In genomic region chr4:152778656-152779512, GRCh38 we compare ENCODE assay signal across 8 cellular contexts. TPM values are rescaled to one million over a fixed set of nuclear protein-coding genes. Genes with fewer than 3 reads are reported as not detected.
A peak's percentile ranks its signal among the peaks of the same experiment; 100 is the strongest.
DNase-seq lines count a peak whose midpoint lies in the region; ATAC-seq and TF ChIP-seq lines count a peak whose summit lies in the region.

No MANE protein-coding gene starts in this region.

- H3K27ac Mint-ChIP-seq in IgD-negative memory B cell = peak overlapping the region; percentile 93 to 99 (median 98)
- peak overlapping the region; percentile 92 for H3K27ac Mint-ChIP-seq in activated B cell treated with CpG ODN at 0.5 μM for 24 hours
- H3K27ac Mint-ChIP-seq in dendritic cell treated with granulocyte-macrophage colony-stimulating factor and Interleukin-4, amounts not matched to agents 40 ng/mL and 50 ng/mL, for 4 days = peak overlapping the region; percentile 98

- H3K9me3 ChIP-seq in right lobe of liver = no peaks in the 10 kb centered on the region

- no peak for TF ChIP-seq POLR2A in right lobe of liver (IDR thresholded peaks at IDR 0.05)

- intact Hi-C loops in activated B cell treated with CpG ODN at 0.5 μM for 24 hours (cut with micrococcal nuclease) (loop anchor here (1.0 to 5.0 kb wide), 9 partner anchors 68 to 1680 kb away; partner anchors contain the start of genes FBXW7, GATB, RPS3A and TMEM154), right lobe of liver (cut with DNase I) (no loop called here)
- intact Hi-C loops in dendritic cell treated with granulocyte-macrophage colony-stimulating factor and Interleukin-4, amounts not matched to agents 40 ng/mL and 50 ng/mL, for 4 days (cut with micrococcal nuclease) = loop anchor here (2.0 to 10.0 kb wide), 2 partner anchors 114 to 242 kb away; partner anchors contain the start of gene FBXW7

- H3K4me1 Mint-ChIP-seq in IgD-negative memory B cell (peaks cover 37 to 49% (median 38%) of the 10 kb centered on the region in 3 donors), activated B cell treated with CpG ODN at 0.5 μM for 24 hours (peaks cover 41% of the 10 kb centered on the region)
- peaks cover 51% of the 10 kb centered on the region for H3K4me1 Mint-ChIP-seq in dendritic cell treated with granulocyte-macrophage colony-stimulating factor and Interleukin-4, amounts not matched to agents 40 ng/mL and 50 ng/mL, for 4 days (ENCODE audit: low read depth)

- no peaks in the 10 kb centered on the region for H3K27me3 Mint-ChIP-seq in IgD-negative memory B cell
- no peaks in the 10 kb centered on the region for H3K27me3 Mint-ChIP-seq in activated B cell treated with CpG ODN at 0.5 μM for 24 hours
- peaks cover 2% of the 10 kb centered on the region for H3K27me3 Mint-ChIP-seq in dendritic cell treated with granulocyte-macrophage colony-stimulating factor and Interleukin-4, amounts not matched to agents 40 ng/mL and 50 ng/mL, for 4 days

- CTCF ChIA-PET in activated B cell treated with CpG ODN at 0.5 μM for 24 hours (lab: Charles Lee) = interaction anchor here (1.1 to 1.6 kb wide), 5 partner anchors 9 to 929 kb away, joined by 3 to 5 read pairs (median 4); no protein-coding TSS in a partner anchor

- H3K9me3 Mint-ChIP-seq in IgD-negative memory B cell = no peaks in the 10 kb centered on the region
- no peaks in the 10 kb centered on the region for H3K9me3 Mint-ChIP-seq in activated B cell treated with CpG ODN at 0.5 μM for 24 hours
- no peaks in the 10 kb centered on the region for H3K9me3 Mint-ChIP-seq in dendritic cell treated with granulocyte-macrophage colony-stimulating factor and Interleukin-4, amounts not matched to agents 40 ng/mL and 50 ng/mL, for 4 days

- no peaks in the 10 kb centered on the region for H3K27me3 ChIP-seq in right lobe of liver

- POLR2A ChIA-PET in activated B cell treated with CpG ODN at 0.5 μM for 24 hours (lab: Charles Lee) = interaction anchor here (0.5 to 1.0 kb wide), 6 partner anchors 9 to 484 kb away, joined by 3 to 11 read pairs (median 4); partner anchors contain the start of gene FBXW7

- TF ChIP-seq CTCF in activated B cell treated with CpG ODN at 0.5 μM for 24 hours (IDR thresholded peaks at IDR 0.05) (no peak), right lobe of liver (IDR thresholded peaks at IDR 0.05) (no peak)

- peak overlapping the region; percentile 5 to 80 (median 80) for H3K27ac ChIP-seq in right lobe of liver

- ATAC-seq in activated B cell treated with CpG ODN at 0.5 μM for 24 hours (ENCODE audit: low read depth) = no peak
- peak in 1 of 4 donors; percentile 15 for ATAC-seq in right lobe of liver
- no peak for ATAC-seq in GM21528 (IDR thresholded peaks at IDR 0.05; ENCODE audit: low FRiP score, unreplicated experiment)

- H3K36me3 ChIP-seq in right lobe of liver = no peaks in the 10 kb centered on the region

- peak; percentile 55 for DNase-seq in NCI-H1694 (lab: John Stamatoyannopoulos, UW)
- no peak for DNase-seq in NCI-H1694 treated with DMSO at 0.1 percent for 48 hours (lab: John Stamatoyannopoulos, UW)
- no peak for DNase-seq in activated B cell treated with CpG ODN at 0.5 μM for 24 hours
- DNase-seq in right lobe of liver = peak in 1 of 3 donors; percentile 34
- peak; percentile 6 to 11 for DNase-seq in stimulated activated CD4-positive, alpha-beta T cell treated with anti-CD3 and anti-CD28 coated beads, Interleukin-4, amount 100 ng/mL, for 48 hours (ENCODE audit: low read depth in 2 of 2)

- no peaks in the 10 kb centered on the region for H3K36me3 Mint-ChIP-seq in IgD-negative memory B cell
- peaks cover 11% of the 10 kb centered on the region for H3K36me3 Mint-ChIP-seq in activated B cell treated with CpG ODN at 0.5 μM for 24 hours (ENCODE audit: low read depth)
- peaks cover 31% of the 10 kb centered on the region for H3K36me3 Mint-ChIP-seq in dendritic cell treated with granulocyte-macrophage colony-stimulating factor and Interleukin-4, amounts not matched to agents 40 ng/mL and 50 ng/mL, for 4 days (ENCODE audit: low read depth)

- peaks cover 0 to 10% (median 0%) of the 10 kb centered on the region in 4 donors for H3K4me1 ChIP-seq in right lobe of liver

- H3K4me3 Mint-ChIP-seq in IgD-negative memory B cell (peak overlapping the region; percentile 97 to 100 (median 100)), activated B cell treated with CpG ODN at 0.5 μM for 24 hours (peak overlapping the region; percentile 97)
- H3K4me3 Mint-ChIP-seq in dendritic cell treated with granulocyte-macrophage colony-stimulating factor and Interleukin-4, amounts not matched to agents 40 ng/mL and 50 ng/mL, for 4 days = peak overlapping the region; percentile 99

- H3K4me3 ChIP-seq in right lobe of liver = peak overlapping the region; percentile 60 to 83 (median 81)

- WGBS in right lobe of liver (ENCODE audit: insufficient coverage, low coverage, low lambda C conversion rate, missing lambda C conversion rate) = 4% methylated on average over 27 of the region's 30 CpGs

RNA-seq across cellular contexts. Expression of gene TIGD4, which starts 0.6 kb away (rescaled TPM):
- polyA plus RNA-seq in IgD-negative memory B cell = 0.28 TPM
- total RNA-seq in activated B cell treated with CpG ODN at 0.5 μM for 24 hours (0.24 and 0.44 TPM in 2 replicates), right lobe of liver (under 1 TPM in 4 of 6 experiments, not detected in 2; 0.11 to 0.37 (median 0.18) TPM)

RNA-seq across cellular contexts. Expression of gene ARFIP1, which starts 0.9 kb away (rescaled TPM):
- polyA plus RNA-seq in IgD-negative memory B cell = 18.2 TPM
- total RNA-seq in activated B cell treated with CpG ODN at 0.5 μM for 24 hours (16.8 and 19.5 TPM in 2 replicates), right lobe of liver (10 to 100 TPM in 5 of 6 experiments, 1 to 10 TPM in 1; 9.1 to 19.9 (median 14.1) TPM)

Comparison
In these comparisons a context has a peak if more than half of its experiments do, and no peak if none do; other contexts are left out.
1. DNase-seq: peak in NCI-H1694 (single experiment) and stimulated activated CD4-positive, alpha-beta T cell treated with anti-CD3 and anti-CD28 coated beads, Interleukin-4, amount 100 ng/mL, for 48 hours (2 of 2); none in NCI-H1694 treated with DMSO at 0.1 percent for 48 hours (single experiment) and activated B cell treated with CpG ODN at 0.5 μM for 24 hours (single experiment).
2. intact Hi-C loops: an anchor here in activated B cell treated with CpG ODN at 0.5 μM for 24 hours (1.0 to 5.0 kb wide) and dendritic cell treated with granulocyte-macrophage colony-stimulating factor and Interleukin-4, amounts not matched to agents 40 ng/mL and 50 ng/mL, for 4 days (2.0 to 10.0 kb wide); none called in right lobe of liver.
3. Peak in every context shown above with its lines, with median percentiles within 50 percentile points of each other: H3K27ac Mint-ChIP-seq and H3K4me3 Mint-ChIP-seq.